In genomic region chr6:101454106-101454676, GRCh38 we compare ENCODE assay signal across 19 cellular contexts.
DNase-seq lines count a peak whose midpoint lies in the region; ATAC-seq and TF ChIP-seq lines count a peak whose summit lies in the region.
"Had no signal": no experiment of that assay in that cellular context is flagged by ENCODE, and none has a peak within 500 bp of the region (broad histone marks: within the 10 kb centered on the region; RNA-seq: fewer than 3 reads in every experiment).

No MANE protein-coding gene starts in this region.

- no peak for ATAC-seq in GM19351 (IDR thresholded peaks at IDR 0.05; ENCODE audit: unreplicated experiment)
- ATAC-seq: activated naive CD4-positive, alpha-beta T cell treated with anti-CD3 and anti-CD28 coated beads, Interleukin-2, amount 50 U/mL, for 72 hours; K562; stimulated activated naive CD8-positive, alpha-beta T cell treated with anti-CD3 and anti-CD28 coated beads, Interleukin-15, Interleukin-2, amounts not matched to agents 100 U/mL and 50 U/mL, for 24 hours had no signal

- no peak for TF ChIP-seq CTCF in fibroblast of villous mesenchyme (IDR thresholded peaks at IDR 0.05; ENCODE audit: insufficient read depth, low read depth, low read length)

- peak; percentile 28 for DNase-seq in EH (ENCODE audit: low read depth)
- DNase-seq in NCI-H1092 treated with DMSO at 0.1 percent for 48 hours (lab: John Stamatoyannopoulos, UW) = peak; percentile 40
- DNase-seq in NCI-H748 (lab: John Stamatoyannopoulos, UW; ENCODE audit: unreplicated experiment) = peak; percentile 74
- DNase-seq in fibroblast of villous mesenchyme (ENCODE audit: low read depth) = peak; percentile 52
- DNase-seq in activated naive CD4-positive, alpha-beta T cell (lab: John Stamatoyannopoulos, UW) = no peak
- no peak for DNase-seq in stimulated activated naive CD4-positive, alpha-beta T cell treated with Interleukin-2 at 50 U/mL for 16 hours (lab: John Stamatoyannopoulos, UW)
- no peak for DNase-seq in mucosa of gallbladder (ENCODE audit: low spot score)
- DNase-seq: cerebellar nuclear complex; esophagus squamous epithelium; left ventricle myocardium inferior; NCI-H345; RPMI8226; stimulated activated CD4-positive, alpha-beta T cell treated with anti-CD3 and anti-CD28 coated beads, Interleukin-2, amount 100 ng/mL, for 24 hours; stimulated activated naive CD8-positive, alpha-beta T cell treated with anti-CD3 and anti-CD28 coated beads, Interleukin-15, Interleukin-2, amounts not matched to agents 100 U/mL and 50 U/mL, for 24 hours; thyroid gland had no signal

- no peak overlapping the region for H3K4me3 ChIP-seq in fibroblast of villous mesenchyme (ENCODE audit: low read depth, low read length)
- H3K4me3 ChIP-seq: esophagus squamous epithelium, K562, left ventricle myocardium inferior, skin epidermis, thyroid gland had no signal

Comparison
In these comparisons a context has a peak if more than half of its experiments do, and no peak if none do; other contexts are left out.
1. DNase-seq: peak in EH (single experiment), NCI-H1092 treated with DMSO at 0.1 percent for 48 hours (single experiment), NCI-H748 (single experiment) and fibroblast of villous mesenchyme (single experiment); none in activated naive CD4-positive, alpha-beta T cell (0 of 4), stimulated activated naive CD4-positive, alpha-beta T cell treated with Interleukin-2 at 50 U/mL for 16 hours (single experiment) and mucosa of gallbladder (single experiment).